In genomic region chr17:78435330-78436005, GRCh38 we compare ENCODE assay signal across 20 cellular contexts.
"Had no signal": no experiment of that assay in that cellular context is flagged by ENCODE, and none has a peak within 500 bp of the region (broad histone marks: within the 10 kb centered on the region; RNA-seq: fewer than 3 reads in every experiment).

No MANE protein-coding gene starts in this region.

- FAIRE-seq: kidney had no signal

- H3K36me3 Mint-ChIP-seq: immature natural killer cell, naive B cell had no signal

- H3K9me3 Mint-ChIP-seq: immature natural killer cell, naive B cell, nephron had no signal

- H3K4me3 Mint-ChIP-seq: effector memory CD8-positive, alpha-beta T cell; immature natural killer cell; naive B cell; nephron; stimulated activated effector memory CD8-positive, alpha-beta T cell treated with anti-CD3 and anti-CD28 coated beads, Interleukin-12 subunit alpha, Interleukin-12 subunit beta, amount 100 ng/mL, for 72 hours had no signal

- H3K27ac ChIP-seq: esophagus squamous epithelium, gastroesophageal sphincter, tibial artery, upper lobe of right lung, vagina had no signal

- H3K36me3 ChIP-seq: esophagus squamous epithelium, gastroesophageal sphincter, tibial artery, upper lobe of right lung, vagina had no signal

- H3K4me3 ChIP-seq: esophagus squamous epithelium, gastroesophageal sphincter, lung, smooth muscle cell, tibial artery, upper lobe of right lung, vagina had no signal

- H3K27ac Mint-ChIP-seq: immature natural killer cell; nephron; stimulated activated effector memory CD8-positive, alpha-beta T cell treated with anti-CD3 and anti-CD28 coated beads, Interleukin-12 subunit alpha, Interleukin-12 subunit beta, amount 100 ng/mL, for 72 hours had no signal

- H3K4me1 Mint-ChIP-seq: immature natural killer cell; nephron; stimulated activated effector memory CD8-positive, alpha-beta T cell treated with anti-CD3 and anti-CD28 coated beads, Interleukin-12 subunit alpha, Interleukin-12 subunit beta, amount 100 ng/mL, for 72 hours had no signal

- H3K27me3 Mint-ChIP-seq: effector memory CD8-positive, alpha-beta T cell had no signal

- H3K27me3 ChIP-seq: upper lobe of right lung, vagina had no signal

- DNase-seq: effector memory CD8-positive, alpha-beta T cell; esophagus squamous epithelium; foreskin fibroblast; immature natural killer cell; kidney; left colon; left ventricle myocardium superior; mesendoderm; naive B cell; stimulated activated CD4-positive, alpha-beta T cell treated with anti-CD3 and anti-CD28 coated beads, Interleukin-4, amount 100 ng/mL, for 1 hour; stimulated activated CD8-positive, alpha-beta memory T cell treated with anti-CD3 and anti-CD28 coated beads, Interleukin-4, amount 100 ng/mL, for 48 hours; stimulated activated naive CD8-positive, alpha-beta T cell treated with anti-CD3 and anti-CD28 coated beads, Interleukin-15, Interleukin-2, amounts not matched to agents 100 U/mL and 50 U/mL, for 24 hours; tibial artery; upper lobe of right lung had no signal

- ATAC-seq: effector memory CD8-positive, alpha-beta T cell; gastroesophageal sphincter; left ventricle myocardium superior; stimulated activated effector memory CD8-positive, alpha-beta T cell treated with anti-CD3 and anti-CD28 coated beads, Interleukin-12 subunit alpha, Interleukin-12 subunit beta, amount 100 ng/mL, for 72 hours; stimulated activated naive CD8-positive, alpha-beta T cell treated with anti-CD3 and anti-CD28 coated beads, Interleukin-15, Interleukin-2, amounts not matched to agents 100 U/mL and 50 U/mL, for 24 hours had no signal
